ENCODE assay signal across 24 cellular contexts in the genomic region with DNA sequence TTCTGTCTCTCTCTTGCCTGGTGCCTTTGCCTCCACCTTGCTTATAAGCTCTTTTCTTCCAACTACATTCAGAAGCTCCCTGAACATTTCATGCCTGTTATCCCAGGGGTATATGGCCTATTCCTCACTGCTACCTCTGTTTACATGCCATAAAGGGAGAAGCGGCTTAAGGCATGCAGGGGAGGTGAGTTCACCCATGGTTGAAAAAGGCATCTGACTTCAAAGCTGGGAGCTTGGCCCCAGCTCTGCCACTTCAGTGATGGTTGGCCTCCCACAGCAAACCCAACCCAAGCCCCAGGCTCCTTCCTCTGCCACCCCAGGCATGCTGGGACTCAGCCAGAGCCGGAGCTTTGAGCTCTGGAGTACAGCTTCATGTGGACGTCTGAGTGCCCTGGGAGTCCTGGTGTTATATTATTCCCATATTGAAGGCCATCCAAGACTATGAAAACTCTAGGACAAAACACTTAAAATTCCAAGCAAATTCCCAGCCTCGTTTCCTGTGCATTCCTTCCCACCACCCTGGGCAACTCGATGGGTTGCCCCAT.
"Had no signal": no experiment of that assay in that cellular context is flagged by ENCODE, and none has a peak within 500 bp of the region (broad histone marks: within the 10 kb centered on the region; RNA-seq: fewer than 3 reads in every experiment).

No MANE protein-coding gene starts in this region.

- H3K27ac Mint-ChIP-seq: activated CD8-positive, alpha-beta T cell treated with anti-CD3 and anti-CD28 coated beads, Interleukin-2, amount 10 ng/mL, durations not matched to agents 7 days and 5 days; activated naive CD8-positive, alpha-beta T cell treated with anti-CD3 and anti-CD28 coated beads, Interleukin-2, amount 50 U/mL, for 24 hours; T-helper 17 cell; WTC11 had no signal

- H3K4me1 Mint-ChIP-seq: WTC11 had no signal

- H3K36me3 ChIP-seq: ascending aorta had no signal

- H3K27ac ChIP-seq: ascending aorta, body of pancreas had no signal

- H3K4me3 Mint-ChIP-seq: activated CD8-positive, alpha-beta T cell treated with anti-CD3 and anti-CD28 coated beads, Interleukin-2, amount 10 ng/mL, durations not matched to agents 7 days and 5 days; activated naive CD8-positive, alpha-beta T cell treated with anti-CD3 and anti-CD28 coated beads, Interleukin-2, amount 50 U/mL, for 24 hours; activated T-cell treated with anti-CD3 and anti-CD28 coated beads, Interleukin-2, amount 50 U/mL, for 4 hours; T-helper 17 cell; WTC11 had no signal

- DNase-seq: activated CD4-positive, alpha-beta T cell treated with anti-CD3 and anti-CD28 coated beads for 48 hours; activated CD4-positive, alpha-beta T cell treated with anti-CD3 and anti-CD28 coated beads, Interleukin-2, amount 50 U/mL, for 4 hours; activated CD4-positive, CD25-positive, alpha-beta regulatory T cell treated with anti-CD3 and anti-CD28 coated beads, Interleukin-2, amount 50 U/mL, for 72 hours; activated CD8-positive, alpha-beta T cell treated with anti-CD3 and anti-CD28 coated beads, Interleukin-2, amount 10 ng/mL, durations not matched to agents 7 days and 5 days; activated effector memory CD4-positive, alpha-beta T cell treated with anti-CD3 and anti-CD28 coated beads, Interleukin-2, amount 50 U/mL, for 16 hours; activated naive CD4-positive, alpha-beta T cell treated with Interleukin-2 at 50 U/mL for 16 hours; activated naive CD8-positive, alpha-beta T cell treated with anti-CD3 and anti-CD28 coated beads, Interleukin-2, amount 50 U/mL, for 24 hours; activated T-cell treated with anti-CD3 and anti-CD28 coated beads, Interleukin-2, amount 50 U/mL, for 4 hours; amniotic stem cell; body of pancreas; Kasumi-1; NCI-H1048; NCI-H146; NCI-H1930; NCI-H2171; NCI-H526; NCI-H774; SIG-M5; T-helper 17 cell; T-helper 9 cell had no signal

- H3K27me3 ChIP-seq: ascending aorta, body of pancreas had no signal

- H3K4me1 ChIP-seq: ascending aorta, body of pancreas had no signal

- ATAC-seq: activated CD8-positive, alpha-beta T cell treated with anti-CD3 and anti-CD28 coated beads, Interleukin-2, amount 10 ng/mL, durations not matched to agents 7 days and 5 days; activated naive CD4-positive, alpha-beta T cell treated with anti-CD3 and anti-CD28 coated beads, Interleukin-2, amount 50 U/mL, for 72 hours; activated naive CD8-positive, alpha-beta T cell treated with anti-CD3 and anti-CD28 coated beads, Interleukin-2, amount 50 U/mL, for 24 hours; activated T-cell treated with anti-CD3 and anti-CD28 coated beads, Interleukin-2, amount 50 U/mL, for 4 hours; body of pancreas; K562; T-helper 17 cell; WTC11 had no signal

- H3K9me3 Mint-ChIP-seq: activated naive CD4-positive, alpha-beta T cell treated with anti-CD3 and anti-CD28 coated beads, Interleukin-2, amount 50 U/mL, for 72 hours; activated naive CD8-positive, alpha-beta T cell treated with anti-CD3 and anti-CD28 coated beads, Interleukin-2, amount 50 U/mL, for 24 hours; activated T-cell treated with anti-CD3 and anti-CD28 coated beads, Interleukin-2, amount 50 U/mL, for 4 hours; WTC11 had no signal

- H3K4me3 ChIP-seq: ascending aorta, body of pancreas, K562 had no signal

- H3K9me3 ChIP-seq: ascending aorta, body of pancreas had no signal

- H3K36me3 Mint-ChIP-seq: activated naive CD4-positive, alpha-beta T cell treated with anti-CD3 and anti-CD28 coated beads, Interleukin-2, amount 50 U/mL, for 72 hours; WTC11 had no signal
